ENCODE assay signal across 8 cellular contexts in genomic region chr5:160311491-160312138, GRCh38. TPM values are rescaled to one million over a fixed set of nuclear protein-coding genes. Genes with fewer than 3 reads are reported as not detected.
DNase-seq lines count a peak whose midpoint lies in the region; ATAC-seq and TF ChIP-seq lines count a peak whose summit lies in the region.

No MANE protein-coding gene starts in this region.

- H3K36me3 ChIP-seq in ES-I3 (ENCODE audit: insufficient read depth, low read length) (no peaks in the 10 kb centered on the region; the same call in none of the 2 replicates), brain microvascular endothelial cell (replicated peaks) (peaks cover 6% of the 10 kb centered on the region), liver (ENCODE audit: control insufficient read depth in 4 of 4, insufficient read depth in 3 of 4, low read depth in 1 of 4, low read length in 3 of 4) (no peaks in the 10 kb centered on the region)

- in situ Hi-C loops in brain microvascular endothelial cell (cut with HindIII; ENCODE audit: low pct_ligation_motif_present, low sequenced_read_pairs) = no loop called here

- peaks cover 6% of the 10 kb centered on the region for H3K36me3 Mint-ChIP-seq in type B pancreatic cell

- peak overlapping the region; percentile 63 for H3K27ac Mint-ChIP-seq in type B pancreatic cell

- TF ChIP-seq CTCF in brain microvascular endothelial cell (IDR thresholded peaks at IDR 0.05; ENCODE audit: low read depth, low read length, missing control alignments) (no peak), liver (IDR thresholded peaks at IDR 0.05; ENCODE audit: low read depth, low read length, missing input control) (no peak), type B pancreatic cell (conservative IDR thresholded peaks at IDR 0.05) (no peak)

- peak overlapping the region; percentile 77 for H3K4me3 ChIP-seq in brain microvascular endothelial cell (ENCODE audit: low read depth, low read length)
- H3K4me3 ChIP-seq in liver (ENCODE audit: low read depth in 1 of 3, low read length in 3 of 3) = peak overlapping the region; percentile 23 to 48 (median 30)

- H3K27ac ChIP-seq in brain microvascular endothelial cell (peak overlapping the region; percentile 73), liver (ENCODE audit: low read depth in 1 of 2, low read length in 2 of 2) (peak overlapping the region in 1 of 2 donors; percentile 63)

- H3K27me3 ChIP-seq in brain microvascular endothelial cell (replicated peaks) = no peaks in the 10 kb centered on the region
- H3K27me3 ChIP-seq in liver (ENCODE audit: control insufficient read depth in 4 of 4, insufficient read depth in 4 of 4, low read length in 3 of 4) = peaks cover 0 to 9% (median 2%) of the 10 kb centered on the region in 4 donors

- no peak for DNase-seq in brain microvascular endothelial cell
- no peak for DNase-seq in type B pancreatic cell (ENCODE audit: extremely low spot score, unreplicated experiment)
- DNase-seq in putamen (ENCODE audit: low spot score) = no peak
- no peak for DNase-seq in stimulated activated naive CD4-positive, alpha-beta T cell treated with Interleukin-2 at 50 U/mL for 16 hours (lab: John Stamatoyannopoulos, UW)
- DNase-seq in NCI-H524 treated with DMSO at 0.1 percent for 48 hours (lab: John Stamatoyannopoulos, UW) = no peak

- H3K4me1 Mint-ChIP-seq in type B pancreatic cell (ENCODE audit: unreplicated experiment) = peaks cover 24% of the 10 kb centered on the region

- ATAC-seq in HG02885 (IDR thresholded peaks at IDR 0.05; ENCODE audit: poor library complexity, unreplicated experiment) = peak; percentile 31

- H3K9me3 ChIP-seq in ES-I3 (ENCODE audit: control insufficient read depth, insufficient read depth, low read length) = no peaks in the 10 kb centered on the region
- no peaks in the 10 kb centered on the region for H3K9me3 ChIP-seq in liver (ENCODE audit: control insufficient read depth in 4 of 4, low read length in 3 of 4)

- H3K4me3 Mint-ChIP-seq in type B pancreatic cell = peak overlapping the region; percentile 91

- H3K4me1 ChIP-seq in ES-I3 (ENCODE audit: insufficient read depth, low read length) = peaks cover 14% of the 10 kb centered on the region
- H3K4me1 ChIP-seq in liver (ENCODE audit: control insufficient read depth in 4 of 4, insufficient read depth in 4 of 4, low read length in 3 of 4) = peaks cover 0 to 11% (median 2%) of the 10 kb centered on the region in 4 donors

- H3K9me3 Mint-ChIP-seq in type B pancreatic cell = no peaks in the 10 kb centered on the region

- H3K9ac ChIP-seq in ES-I3 (ENCODE audit: low read depth, low read length) = peak overlapping the region; percentile 78
- H3K9ac ChIP-seq in liver (ENCODE audit: low read depth in 1 of 2, low read length in 2 of 2) = no peak overlapping the region

- WGBS in liver = 5% methylated on average over 45 of the region's 45 CpGs

- TF ChIP-seq RAD21 in liver (IDR thresholded peaks at IDR 0.05) = no peak

- H3K27me3 Mint-ChIP-seq in type B pancreatic cell = peaks cover 17% of the 10 kb centered on the region

TF ChIP-seq in liver, 16 proteins besides CTCF, POLR2A, EP300 and RAD21:
- TF ChIP-seq REST (IDR thresholded peaks at IDR 0.05) (no peak), TAF1 (conservative IDR thresholded peaks at IDR 0.05) (no peak), HNF4A (conservative IDR thresholded peaks at IDR 0.05) (no peak), FOXA2 (IDR thresholded peaks at IDR 0.05) (no peak), NR2F2 (IDR thresholded peaks at IDR 0.05) (no peak), EGR1 (IDR thresholded peaks at IDR 0.05; ENCODE audit: low read depth in 2 of 2) (no peak), HNF4G (IDR thresholded peaks at IDR 0.05) (no peak), FOXA1 (IDR thresholded peaks at IDR 0.05) (no peak), SP1 (IDR thresholded peaks at IDR 0.05) (no peak), RXRA (IDR thresholded peaks at IDR 0.05) (no peak), GABPA (IDR thresholded peaks at IDR 0.05 in 1 of 2, conservative IDR thresholded peaks at IDR 0.05 in 1 of 2) (no peak), JUND (IDR thresholded peaks at IDR 0.05) (no peak)

RNA-seq across cellular contexts. Expression of gene CCNJL, which starts 0.7 kb away (rescaled TPM):
- total RNA-seq in liver = under 1 TPM; 0.84 TPM
- polyA plus RNA-seq in liver = under 1 TPM; 0.07 to 0.42 TPM
- total RNA-seq in type B pancreatic cell (ENCODE audit: low replicate concordance) = 7.2 and 16.6 TPM in 2 replicates

RNA-seq across cellular contexts. Expression of gene C1QTNF2, which starts 58.8 kb away (rescaled TPM):
- total RNA-seq in liver = under 1 TPM; 0.17 to 0.37 TPM
- polyA plus RNA-seq in liver = under 1 TPM; 0.18 to 0.28 TPM
- 0.21 and 0.31 TPM in 2 replicates for total RNA-seq in type B pancreatic cell (ENCODE audit: low replicate concordance)
